8 cellular contexts compared by ENCODE assay signal in genomic region chr17:72421128-72422092, GRCh38.
DNase-seq lines count a peak whose midpoint lies in the region; ATAC-seq and TF ChIP-seq lines count a peak whose summit lies in the region.

No MANE protein-coding gene starts in this region.

- peaks cover 16% of the 10 kb centered on the region for H3K9me3 Mint-ChIP-seq in activated T-helper 17 cell treated with anti-CD3 and anti-CD28 coated beads, Interleukin-2, amount 50 U/mL, for 72 hours
- H3K9me3 Mint-ChIP-seq in type B pancreatic cell = peaks cover 9% of the 10 kb centered on the region

- peaks cover 10% of the 10 kb centered on the region for H3K36me3 Mint-ChIP-seq in activated T-helper 17 cell treated with anti-CD3 and anti-CD28 coated beads, Interleukin-2, amount 50 U/mL, for 72 hours (ENCODE audit: low read depth)
- H3K36me3 Mint-ChIP-seq in type B pancreatic cell = peaks cover 46% of the 10 kb centered on the region

- H3K4me1 Mint-ChIP-seq in activated T-helper 17 cell treated with anti-CD3 and anti-CD28 coated beads, Interleukin-2, amount 50 U/mL, for 72 hours = peaks cover 24% of the 10 kb centered on the region
- peaks cover 46% of the 10 kb centered on the region for H3K4me1 Mint-ChIP-seq in type B pancreatic cell (ENCODE audit: unreplicated experiment)

- ATAC-seq in HG02623 (IDR thresholded peaks at IDR 0.05; ENCODE audit: unreplicated experiment) = peak; percentile 40
- peak; percentile 75 for ATAC-seq in activated T-helper 17 cell treated with anti-CD3 and anti-CD28 coated beads, Interleukin-2, amount 50 U/mL, for 72 hours (replicated peaks)

- DNase-seq in stimulated activated naive CD4-positive, alpha-beta T cell treated with Interleukin-2 at 50 U/mL for 16 hours (lab: John Stamatoyannopoulos, UW) = peak; percentile 38
- DNase-seq in stimulated activated naive CD4-positive, alpha-beta T cell (lab: John Stamatoyannopoulos, UW) = no peak
- peak; percentile 81 for DNase-seq in MV-4-11 (lab: John Stamatoyannopoulos, UW)
- DNase-seq in type B pancreatic cell (ENCODE audit: extremely low spot score, unreplicated experiment) = no peak
- DNase-seq in HEK293T (ENCODE audit: extremely low spot score) = no peak

- TF ChIP-seq CTCF in type B pancreatic cell (conservative IDR thresholded peaks at IDR 0.05) = no peak

- peak overlapping the region; percentile 4 for H3K27ac ChIP-seq in layer of hippocampus (ENCODE audit: low read depth, low read length)

- POLR2A ChIA-PET in HEK293T (lab: Yijun Ruan, JAX) = no interaction called here

- CTCF ChIA-PET in HEK293T (lab: Yijun Ruan, JAX) = no interaction called here

- H3K27ac Mint-ChIP-seq in activated T-helper 17 cell treated with anti-CD3 and anti-CD28 coated beads, Interleukin-2, amount 50 U/mL, for 72 hours = peak overlapping the region; percentile 81
- peak overlapping the region; percentile 72 for H3K27ac Mint-ChIP-seq in type B pancreatic cell

- no peaks in the 10 kb centered on the region for H3K27me3 ChIP-seq in layer of hippocampus (ENCODE audit: control insufficient read depth, insufficient read depth, low read length)

- H3K27me3 Mint-ChIP-seq in activated T-helper 17 cell treated with anti-CD3 and anti-CD28 coated beads, Interleukin-2, amount 50 U/mL, for 72 hours = peaks cover 8% of the 10 kb centered on the region
- no peaks in the 10 kb centered on the region for H3K27me3 Mint-ChIP-seq in type B pancreatic cell

- peak overlapping the region; percentile 54 for H3K4me3 Mint-ChIP-seq in activated T-helper 17 cell treated with anti-CD3 and anti-CD28 coated beads, Interleukin-2, amount 50 U/mL, for 72 hours
- H3K4me3 Mint-ChIP-seq in type B pancreatic cell = peak overlapping the region; percentile 39

TF ChIP-seq in HEK293T, 16 proteins besides CTCF, POLR2A, EP300 and RAD21:
- TF ChIP-seq CTBP1 (IDR thresholded peaks at IDR 0.05; ENCODE audit: borderline replicate concordance) = no peak
- TF ChIP-seq TARDBP (IDR thresholded peaks at IDR 0.05) = no peak
- no peak for TF ChIP-seq FOXK2 (IDR thresholded peaks at IDR 0.05)
- no peak for TF ChIP-seq ARNT (IDR thresholded peaks at IDR 0.05)
- no peak for TF ChIP-seq FOXM1 (IDR thresholded peaks at IDR 0.05; ENCODE audit: borderline replicate concordance)
- no peak for TF ChIP-seq ZNF384 (IDR thresholded peaks at IDR 0.05)
TF ChIP-seq in HEK293T: peak in this region for 0.

Comparison
In these comparisons a context has a peak if more than half of its experiments do, and no peak if none do; other contexts are left out.
1. DNase-seq: peak in stimulated activated naive CD4-positive, alpha-beta T cell treated with Interleukin-2 at 50 U/mL for 16 hours (single experiment) and MV-4-11 (single experiment); none in stimulated activated naive CD4-positive, alpha-beta T cell (0 of 6), type B pancreatic cell (single experiment) and HEK293T (single experiment).